14 cellular contexts compared by ENCODE assay signal in the genomic region with DNA sequence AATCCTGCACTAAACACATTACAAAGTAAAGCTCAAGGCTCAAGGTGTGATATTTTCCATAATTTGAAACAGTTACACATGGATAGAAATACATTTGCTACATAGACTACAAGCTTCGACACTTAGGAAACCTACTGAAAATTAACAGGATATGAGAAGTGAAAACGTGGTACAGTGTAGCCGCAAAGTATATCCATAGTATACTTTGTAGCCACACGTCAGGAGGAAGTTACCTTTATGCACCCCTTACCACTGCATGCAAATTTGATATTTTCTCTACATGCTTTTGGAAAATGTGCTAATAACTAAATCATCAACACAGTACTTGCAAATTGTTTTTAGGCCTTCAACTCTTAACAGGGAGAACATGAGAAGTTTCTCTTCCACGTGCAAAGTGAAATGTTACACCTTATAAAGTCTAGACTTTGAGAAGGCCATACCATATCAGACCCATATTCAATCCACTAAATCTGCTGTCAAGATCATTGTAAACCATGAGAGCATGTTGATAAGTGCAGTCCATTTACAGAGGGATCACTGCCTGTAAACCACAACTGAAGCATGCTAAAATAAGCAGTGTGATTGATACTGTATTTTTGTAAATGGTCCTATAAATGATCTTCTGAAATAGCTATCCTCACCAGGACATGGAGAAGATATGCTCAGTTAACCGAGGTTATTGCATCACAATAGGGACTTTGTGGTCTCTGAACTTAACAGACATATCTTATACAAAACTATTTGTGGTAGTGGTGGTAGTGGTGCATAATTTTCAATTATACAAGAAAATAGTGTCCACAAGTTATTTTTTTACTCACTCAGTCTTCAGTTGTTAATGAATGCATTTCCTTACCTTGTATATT.
DNase-seq lines count a peak whose midpoint lies in the region; ATAC-seq and TF ChIP-seq lines count a peak whose summit lies in the region.
"Had no signal": no experiment of that assay in that cellular context is flagged by ENCODE, and none has a peak within 500 bp of the region (broad histone marks: within the 10 kb centered on the region; RNA-seq: fewer than 3 reads in every experiment).

No MANE protein-coding gene starts in this region.

- no peaks in the 10 kb centered on the region for H3K9me3 ChIP-seq in Loucy (ENCODE audit: insufficient read depth, low read depth, low read length)

- H3K9me2 ChIP-seq in Loucy (replicated peaks; ENCODE audit: low read depth, low read length) = no peaks in the 10 kb centered on the region

- peak overlapping the region; percentile 61 for H3K9ac ChIP-seq in Loucy (ENCODE audit: low read depth, low read length, poor library complexity, severe bottlenecking)

- H3K27me3 Mint-ChIP-seq in activated CD4-positive, alpha-beta T cell treated with anti-CD3 and anti-CD28 coated beads for 36 hours = no peaks in the 10 kb centered on the region
- H3K27me3 Mint-ChIP-seq in activated naive CD8-positive, alpha-beta T cell = no peaks in the 10 kb centered on the region
- H3K27me3 Mint-ChIP-seq in stimulated activated naive B cell treated with anti-CD40 and anti-IgM and Interleukin-4, amounts not matched to agents 10 μg/mL and 1 μg/mL and 100 μg/mL, for 72 hours = no peaks in the 10 kb centered on the region

- ATAC-seq in activated CD4-positive, alpha-beta T cell treated with anti-CD3 and anti-CD28 coated beads for 36 hours = peak; percentile 40
- ATAC-seq in stimulated activated naive B cell treated with anti-CD40 and anti-IgM and Interleukin-4, amounts not matched to agents 10 μg/mL and 1 μg/mL and 100 μg/mL, for 72 hours (replicated peaks) = peak; percentile 65 to 75
- ATAC-seq in GM18517 (IDR thresholded peaks at IDR 0.05; ENCODE audit: unreplicated experiment) (no peak), left colon (no peak), HG03469 (IDR thresholded peaks at IDR 0.05; ENCODE audit: unreplicated experiment) (no peak)

- no peaks in the 10 kb centered on the region for H3K36me3 Mint-ChIP-seq in activated CD4-positive, alpha-beta T cell treated with anti-CD3 and anti-CD28 coated beads for 36 hours (ENCODE audit: low read depth)
- H3K36me3 Mint-ChIP-seq in activated naive CD8-positive, alpha-beta T cell = no peaks in the 10 kb centered on the region
- H3K36me3 Mint-ChIP-seq in stimulated activated naive B cell treated with anti-CD40 and anti-IgM and Interleukin-4, amounts not matched to agents 10 μg/mL and 1 μg/mL and 100 μg/mL, for 72 hours = no peaks in the 10 kb centered on the region

- peaks cover 16% of the 10 kb centered on the region for H3F3A ChIP-seq in Loucy (ENCODE audit: low read depth)

- DNase-seq in activated CD4-positive, alpha-beta T cell treated with anti-CD3 and anti-CD28 coated beads for 36 hours = no peak
- DNase-seq in activated CD4-positive, alpha-beta T cell treated with anti-CD3 and anti-CD28 coated beads for 48 hours = no peak
- DNase-seq in stimulated activated naive B cell treated with anti-CD40 and anti-IgM and Interleukin-4, amounts not matched to agents 10 μg/mL and 1 μg/mL and 100 μg/mL, for 72 hours = no peak
- DNase-seq in left colon = no peak
- DNase-seq: activated CD8-positive, alpha-beta memory T cell treated with anti-CD3 and anti-CD28 coated beads, Interleukin-2, amount 50 U/mL, for 48 hours; GDM1; NCI-H1694 treated with DMSO at 0.1 percent for 48 hours; NCI-H774; occipital lobe had no signal

- no peaks in the 10 kb centered on the region for H3K27me3 ChIP-seq in Loucy (ENCODE audit: insufficient read depth, low read length, poor library complexity, severe bottlenecking)

- H3K4me1 ChIP-seq in Loucy (ENCODE audit: insufficient read depth, low read length, poor library complexity, severe bottlenecking) = peaks cover 85% of the 10 kb centered on the region

- H3K4me3 Mint-ChIP-seq in activated CD4-positive, alpha-beta T cell treated with anti-CD3 and anti-CD28 coated beads for 36 hours = no peak overlapping the region
- H3K4me3 Mint-ChIP-seq in activated naive CD8-positive, alpha-beta T cell = peak overlapping the region; percentile 2
- H3K4me3 Mint-ChIP-seq in stimulated activated naive B cell treated with anti-CD40 and anti-IgM and Interleukin-4, amounts not matched to agents 10 μg/mL and 1 μg/mL and 100 μg/mL, for 72 hours = peak overlapping the region in 1 of 2 donors; percentile 52

- H3K4me1 Mint-ChIP-seq in activated CD4-positive, alpha-beta T cell treated with anti-CD3 and anti-CD28 coated beads for 36 hours = peaks cover 52% of the 10 kb centered on the region
- H3K4me1 Mint-ChIP-seq in activated naive CD8-positive, alpha-beta T cell (ENCODE audit: low read depth) = peaks cover 66% of the 10 kb centered on the region
- H3K4me1 Mint-ChIP-seq in stimulated activated naive B cell treated with anti-CD40 and anti-IgM and Interleukin-4, amounts not matched to agents 10 μg/mL and 1 μg/mL and 100 μg/mL, for 72 hours = peaks cover 41 to 73% of the 10 kb centered on the region in 2 donors

- peaks cover 96% of the 10 kb centered on the region for H3K79me2 ChIP-seq in Loucy (ENCODE audit: insufficient read depth, low read length)

- H3K27ac Mint-ChIP-seq in activated CD4-positive, alpha-beta T cell treated with anti-CD3 and anti-CD28 coated beads for 36 hours = no peak overlapping the region
- H3K27ac Mint-ChIP-seq in activated naive CD8-positive, alpha-beta T cell = peak overlapping the region; percentile 12
- H3K27ac Mint-ChIP-seq in stimulated activated naive B cell treated with anti-CD40 and anti-IgM and Interleukin-4, amounts not matched to agents 10 μg/mL and 1 μg/mL and 100 μg/mL, for 72 hours = peak overlapping the region; percentile 63

- TF ChIP-seq CTCF in Loucy (conservative IDR thresholded peaks at IDR 0.05; ENCODE audit: low read length) = no peak

- intact Hi-C loops in activated CD4-positive, alpha-beta T cell treated with anti-CD3 and anti-CD28 coated beads for 36 hours (cut with DNase I, micrococcal nuclease) = no loop called here
- intact Hi-C loops in left colon (cut with DNase I, micrococcal nuclease) = no loop called here

- no peaks in the 10 kb centered on the region for H3K36me3 ChIP-seq in Loucy (ENCODE audit: insufficient read depth, low read length)

- H3K4me3 ChIP-seq in Loucy (ENCODE audit: low read length, poor library complexity, severe bottlenecking) = peak overlapping the region; percentile 37
- H3K4me3 ChIP-seq: skin epidermis had no signal

- CTCF ChIA-PET in activated CD4-positive, alpha-beta T cell treated with anti-CD3 and anti-CD28 coated beads for 36 hours (lab: Charles Lee) = interaction anchor here (1.2 kb wide), 2 partner anchors 9 to 181 kb away, joined by 3 to 4 read pairs; no protein-coding TSS in a partner anchor

- H3K4me2 ChIP-seq in Loucy (ENCODE audit: low read depth, low read length, poor library complexity, severe bottlenecking) = peak overlapping the region; percentile 79

- H4K20me1 ChIP-seq in Loucy (ENCODE audit: insufficient read depth, low read length, poor library complexity, severe bottlenecking) = peaks cover 78% of the 10 kb centered on the region

- no peak overlapping the region for H2AFZ ChIP-seq in Loucy (ENCODE audit: low read length)

- H3K9me3 Mint-ChIP-seq in activated CD4-positive, alpha-beta T cell treated with anti-CD3 and anti-CD28 coated beads for 36 hours (ENCODE audit: low read depth) = no peaks in the 10 kb centered on the region
- H3K9me3 Mint-ChIP-seq in activated naive CD8-positive, alpha-beta T cell (ENCODE audit: low read depth) = no peaks in the 10 kb centered on the region
- H3K9me3 Mint-ChIP-seq in stimulated activated naive B cell treated with anti-CD40 and anti-IgM and Interleukin-4, amounts not matched to agents 10 μg/mL and 1 μg/mL and 100 μg/mL, for 72 hours = peaks cover 0 to 5% of the 10 kb centered on the region in 2 donors

- POLR2A ChIA-PET in activated CD4-positive, alpha-beta T cell treated with anti-CD3 and anti-CD28 coated beads for 36 hours (lab: Charles Lee) = no interaction called here

Comparison
In these comparisons a context has a peak if more than half of its experiments do, and no peak if none do; other contexts are left out.
1. ATAC-seq: peak in activated CD4-positive, alpha-beta T cell treated with anti-CD3 and anti-CD28 coated beads for 36 hours (single experiment) and stimulated activated naive B cell treated with anti-CD40 and anti-IgM and Interleukin-4, amounts not matched to agents 10 μg/mL and 1 μg/mL and 100 μg/mL, for 72 hours (2 of 2); none in GM18517 (single experiment), left colon (single experiment) and HG03469 (single experiment).